ENCODE assay signal across 1 cellular context in genomic region chr13:97295279-97296182, GRCh38.
TF ChIP-seq lines count a peak whose summit lies in the region.

No MANE protein-coding gene starts in this region.

TF ChIP-seq in SK-N-SH, 30 proteins besides CTCF, POLR2A, EP300 and RAD21 (continued from another document):
- TF ChIP-seq PBX3 (IDR thresholded peaks at IDR 0.05) (peak; percentile 98), IRF3 (IDR thresholded peaks at IDR 0.05; ENCODE audit: low read depth, low read length) (no peak), MAX (IDR thresholded peaks at IDR 0.05; ENCODE audit: low read depth) (no peak; the same call in 1 of the 2 replicates), MEF2A (IDR thresholded peaks at IDR 0.05; ENCODE audit: borderline replicate concordance, low read depth) (peak; percentile 82), GATA2 (CRISPR knock-in tag; IDR thresholded peaks at IDR 0.05) (no peak), NRF1 (IDR thresholded peaks at IDR 0.05; ENCODE audit: low read depth, low read length) (no peak), NFIC (IDR thresholded peaks at IDR 0.05; ENCODE audit: borderline replicate concordance) (peak; percentile 93; the same call in 1 of the 2 replicates), ELF1 (IDR thresholded peaks at IDR 0.05) (no peak), EZH2phosphoT487 (IDR thresholded peaks at IDR 0.05; ENCODE audit: borderline replicate concordance, low read depth) (no peak), POLR2AphosphoS5 (IDR thresholded peaks at IDR 0.05; ENCODE audit: low read depth, low read length) (peak; percentile 81), SMC3 (IDR thresholded peaks at IDR 0.05; ENCODE audit: low read depth, low read length) (no peak), FOXJ3 (CRISPR knock-in tag; IDR thresholded peaks at IDR 0.05) (no peak), ZBTB33 (IDR thresholded peaks at IDR 0.05; ENCODE audit: borderline replicate concordance, low read depth) (peak; percentile 61; the same call in 1 of the 2 replicates)
